ENCODE assay signal across 16 cellular contexts in genomic region chr19:49472936-49473335, GRCh38. TPM values are rescaled to one million over a fixed set of nuclear protein-coding genes. Genes with fewer than 3 reads are reported as not detected.
DNase-seq lines count a peak whose midpoint lies in the region; ATAC-seq and TF ChIP-seq lines count a peak whose summit lies in the region.
"Had no signal": no experiment of that assay in that cellular context is flagged by ENCODE, and none has a peak within 500 bp of the region (broad histone marks: within the 10 kb centered on the region; RNA-seq: fewer than 3 reads in every experiment).

No MANE protein-coding gene starts in this region.

- H3K4me3 ChIP-seq in CD4-positive, alpha-beta memory T cell (ENCODE audit: low read length in 2 of 2) = peak overlapping the region in 1 of 2 donors; percentile 8
- H3K4me3 ChIP-seq in OCI-LY7 (ENCODE audit: low read depth, low read length, poor library complexity, severe bottlenecking) = no peak overlapping the region
- H3K4me3 ChIP-seq: prostate gland had no signal

- CTCF ChIA-PET in CD4-positive, alpha-beta memory T cell (lab: Charles Lee; ENCODE audit: partially characterized antibody) = interaction anchor here (0.6 to 6.0 kb wide), 29 partner anchors 10 to 247 kb away, joined by 3 to 227 read pairs (median 4); partner anchors contain the start of genes ALDH16A1, DKKL1, KASH5 and PIH1D1
- CTCF ChIA-PET in activated CD8-positive, alpha-beta T cell treated with anti-CD3 and anti-CD28 coated beads for 36 hours (lab: Charles Lee) = interaction anchor here (0.9 to 5.3 kb wide), 16 partner anchors 10 to 247 kb away, joined by 3 to 33 read pairs (median 6); partner anchors contain the start of genes ALDH16A1, PIH1D1 and RCN3
- CTCF ChIA-PET in OCI-LY7 (lab: Charles Lee; ENCODE audit: unreplicated experiment) = interaction anchor here (1.2 kb wide), 1 partner anchor 20 kb away, joined by 3 read pairs; the partner anchor contains the start of gene ALDH16A1

- H3K9me3 Mint-ChIP-seq in CD4-positive, alpha-beta memory T cell = peaks cover 0 to 3% (median 0%) of the 10 kb centered on the region in 8 donors
- H3K9me3 Mint-ChIP-seq in activated CD8-positive, alpha-beta T cell treated with anti-CD3 and anti-CD28 coated beads for 36 hours = no peaks in the 10 kb centered on the region
- H3K9me3 Mint-ChIP-seq in natural killer cell = no peaks in the 10 kb centered on the region

- H2AFZ ChIP-seq in OCI-LY7 (ENCODE audit: low read length) = no peak overlapping the region

- peak overlapping the region; percentile 61 to 99 (median 94) for H3K4me3 Mint-ChIP-seq in CD4-positive, alpha-beta memory T cell
- peak overlapping the region; percentile 89 for H3K4me3 Mint-ChIP-seq in activated CD8-positive, alpha-beta T cell treated with anti-CD3 and anti-CD28 coated beads for 36 hours
- H3K4me3 Mint-ChIP-seq in natural killer cell = no peak overlapping the region

- H3K27ac ChIP-seq in CD4-positive, alpha-beta memory T cell (ENCODE audit: low read depth, low read length) = peak overlapping the region; percentile 96
- no peak overlapping the region for H3K27ac ChIP-seq in OCI-LY7 (ENCODE audit: low read depth, low read length, poor library complexity, severe bottlenecking)
- H3K27ac ChIP-seq: 22Rv1, SK-N-MC had no signal

- POLR2A ChIA-PET in CD4-positive, alpha-beta memory T cell (lab: Charles Lee; ENCODE audit: partially characterized antibody) = interaction anchor here (0.6 to 6.2 kb wide), 18 partner anchors 12 to 205 kb away, joined by 3 to 222 read pairs (median 6); partner anchors contain the start of genes ALDH16A1, BCL2L12, IRF3 and NOSIP
- POLR2A ChIA-PET in activated CD8-positive, alpha-beta T cell treated with anti-CD3 and anti-CD28 coated beads for 36 hours (lab: Charles Lee) = interaction anchor here (0.7 to 6.3 kb wide), 10 partner anchors 12 to 84 kb away, joined by 3 to 63 read pairs (median 5); partner anchors contain the start of genes ALDH16A1, PIH1D1 and RPL13A
- POLR2A ChIA-PET in OCI-LY7 (lab: Charles Lee) = interaction anchor here (0.7 to 1.4 kb wide), 2 partner anchors 16 to 102 kb away, joined by 3 to 4 read pairs; no protein-coding TSS in a partner anchor

- H3K79me2 ChIP-seq in OCI-LY7 (ENCODE audit: insufficient read depth, low read depth, low read length) = no peaks in the 10 kb centered on the region

- intact Hi-C loops in CD4-positive, alpha-beta memory T cell (cut with micrococcal nuclease) = no loop called here
- intact Hi-C loops in activated CD8-positive, alpha-beta T cell treated with anti-CD3 and anti-CD28 coated beads for 36 hours (cut with micrococcal nuclease) = no loop called here
- intact Hi-C loops in natural killer cell (cut with micrococcal nuclease) = no loop called here
- intact Hi-C loops in OCI-LY7 (cut with micrococcal nuclease; ENCODE audit: unreplicated experiment) = no loop called here

- peaks cover 20 to 26% of the 10 kb centered on the region in 2 donors for H3K36me3 Mint-ChIP-seq in CD4-positive, alpha-beta memory T cell
- peaks cover 17% of the 10 kb centered on the region for H3K36me3 Mint-ChIP-seq in activated CD8-positive, alpha-beta T cell treated with anti-CD3 and anti-CD28 coated beads for 36 hours (ENCODE audit: low read depth)
- H3K36me3 Mint-ChIP-seq in natural killer cell = no peaks in the 10 kb centered on the region

- ATAC-seq in activated CD8-positive, alpha-beta T cell treated with anti-CD3 and anti-CD28 coated beads for 36 hours = no peak
- no peak for ATAC-seq in natural killer cell

- H3K4me2 ChIP-seq in OCI-LY7 (ENCODE audit: low read length) = no peak overlapping the region

- H3K27me3 ChIP-seq in CD4-positive, alpha-beta memory T cell (ENCODE audit: insufficient read depth, low read length) = no peaks in the 10 kb centered on the region

- peak overlapping the region; percentile 91 to 99 (median 97) for H3K27ac Mint-ChIP-seq in CD4-positive, alpha-beta memory T cell
- H3K27ac Mint-ChIP-seq in activated CD8-positive, alpha-beta T cell treated with anti-CD3 and anti-CD28 coated beads for 36 hours = peak overlapping the region; percentile 92
- H3K27ac Mint-ChIP-seq in natural killer cell = peak overlapping the region; percentile 88 to 94

- no TSS peak for BruUV-seq in OCI-LY7 (replicated peaks; lab: Mats Ljungman, UMichigan)

- no peaks in the 10 kb centered on the region for H4K20me1 ChIP-seq in OCI-LY7 (ENCODE audit: insufficient read depth, low read length)

- TF ChIP-seq CTCF in activated CD8-positive, alpha-beta T cell treated with anti-CD3 and anti-CD28 coated beads for 36 hours (IDR thresholded peaks at IDR 0.05) = no peak
- TF ChIP-seq CTCF in natural killer cell (IDR thresholded peaks at IDR 0.05) (no peak), OCI-LY7 (conservative IDR thresholded peaks at IDR 0.05; ENCODE audit: low read length) (no peak)

- H3K4me1 ChIP-seq in CD4-positive, alpha-beta memory T cell (ENCODE audit: insufficient read depth, low read length) = peaks cover 71% of the 10 kb centered on the region
- peaks cover 49% of the 10 kb centered on the region for H3K4me1 ChIP-seq in OCI-LY7 (ENCODE audit: insufficient read depth, low read length, poor library complexity, severe bottlenecking)
- H3K4me1 ChIP-seq: prostate gland had no signal

- no peaks in the 10 kb centered on the region for H3K27me3 Mint-ChIP-seq in CD4-positive, alpha-beta memory T cell
- H3K27me3 Mint-ChIP-seq in activated CD8-positive, alpha-beta T cell treated with anti-CD3 and anti-CD28 coated beads for 36 hours = no peaks in the 10 kb centered on the region
- H3K27me3 Mint-ChIP-seq in natural killer cell (ENCODE audit: low read depth in 2 of 2) = no peaks in the 10 kb centered on the region

- H3K4me1 Mint-ChIP-seq in CD4-positive, alpha-beta memory T cell = peaks cover 31 to 73% (median 51%) of the 10 kb centered on the region in 4 donors
- H3K4me1 Mint-ChIP-seq in activated CD8-positive, alpha-beta T cell treated with anti-CD3 and anti-CD28 coated beads for 36 hours (ENCODE audit: low read depth) = peaks cover 50% of the 10 kb centered on the region
- H3K4me1 Mint-ChIP-seq in natural killer cell = peaks cover 37 to 63% of the 10 kb centered on the region in 2 donors

- peak; percentile 16 for DNase-seq in DMS53 (lab: John Stamatoyannopoulos, UW)
- DNase-seq in DMS53 treated with DMSO at 0.1 percent for 48 hours (lab: John Stamatoyannopoulos, UW; ENCODE audit: unreplicated experiment) = no peak
- no peak for DNase-seq in CD4-positive, alpha-beta memory T cell
- peak; percentile 48 for DNase-seq in activated CD8-positive, alpha-beta T cell treated with anti-CD3 and anti-CD28 coated beads for 36 hours
- no peak for DNase-seq in natural killer cell
- no peak for DNase-seq in activated CD4-positive, CD25-positive, alpha-beta regulatory T cell (lab: John Stamatoyannopoulos, UW)
- DNase-seq in NCI-H1930 (lab: John Stamatoyannopoulos, UW) = no peak
- no peak for DNase-seq in OCI-LY7 (ENCODE audit: low spot score)
- DNase-seq: DMS153; mesenchymal stem cell; NCI-H1694 treated with DMSO at 0.1 percent for 48 hours; NCI-H748 treated with DMSO at 0.1 percent for 48 hours; stimulated activated CD4-positive, alpha-beta T cell treated with anti-CD3 and anti-CD28 coated beads, Interleukin-4, amount 100 ng/mL, for 4 hours had no signal

- peaks cover 16% of the 10 kb centered on the region for H3K36me3 ChIP-seq in CD4-positive, alpha-beta memory T cell (ENCODE audit: insufficient read depth, low read length)
- H3K36me3 ChIP-seq in OCI-LY7 (ENCODE audit: insufficient read depth, low read length) = peaks cover 29% of the 10 kb centered on the region; the same call in 1 of the 2 replicates
- H3K36me3 ChIP-seq: prostate gland had no signal

- no peaks in the 10 kb centered on the region for H3K9me3 ChIP-seq in CD4-positive, alpha-beta memory T cell (ENCODE audit: control insufficient read depth in 1 of 2, low read length in 2 of 2)
- H3K9me3 ChIP-seq in OCI-LY7 (ENCODE audit: low read length) = no peaks in the 10 kb centered on the region
- H3K9me3 ChIP-seq: prostate gland had no signal

- H3K9me2 ChIP-seq in OCI-LY7 (ENCODE audit: insufficient read depth, low read length) = no peaks in the 10 kb centered on the region

RNA-seq across cellular contexts. Expression of gene FLT3LG, which starts 1.1 kb away (rescaled TPM):
- 100 to 1,000 TPM; 114 to 115 TPM for total RNA-seq in CD4-positive, alpha-beta memory T cell
- 100 to 1,000 TPM; 145 to 252 TPM for polyA plus RNA-seq in CD4-positive, alpha-beta memory T cell
- 10 to 100 TPM; 57.7 to 61.2 TPM for total RNA-seq in activated CD8-positive, alpha-beta T cell treated with anti-CD3 and anti-CD28 coated beads for 36 hours
- total RNA-seq in natural killer cell (10 to 100 TPM; 44.7 to 65.7 (median 64.8) TPM), OCI-LY7 (2022) (8.4 and 11.7 TPM in 2 replicates)
- 8.2 and 10.1 TPM in 2 replicates for total RNA-seq in OCI-LY7 (2014; rRNA removed; shearing (Covaris generic))

RNA-seq across cellular contexts. Expression of gene RPL13A, which starts 14.5 kb away (rescaled TPM):
- 1,000 to 10,000 TPM; 5,517 to 5,661 TPM for total RNA-seq in CD4-positive, alpha-beta memory T cell
- polyA plus RNA-seq in CD4-positive, alpha-beta memory T cell = 1,000 to 10,000 TPM; 1,827 to 3,046 TPM
- 1,000 to 10,000 TPM; 4,285 to 4,329 TPM for total RNA-seq in activated CD8-positive, alpha-beta T cell treated with anti-CD3 and anti-CD28 coated beads for 36 hours
- total RNA-seq in natural killer cell (1,000 to 10,000 TPM; 1,881 to 2,284 (median 2,283) TPM), OCI-LY7 (2022) (2,999 and 3,606 TPM in 2 replicates)
- 6,720 and 8,461 TPM in 2 replicates for total RNA-seq in OCI-LY7 (2014; rRNA removed; shearing (Covaris generic))

RNA-seq across cellular contexts. Expression of gene ALDH16A1, which starts 19.9 kb away (rescaled TPM):
- 10 to 100 TPM; 31.6 to 32.6 TPM for total RNA-seq in CD4-positive, alpha-beta memory T cell
- polyA plus RNA-seq in CD4-positive, alpha-beta memory T cell = 10 to 100 TPM; 28.4 to 40.1 TPM
- 10 to 100 TPM; 24.6 to 24.8 TPM for total RNA-seq in activated CD8-positive, alpha-beta T cell treated with anti-CD3 and anti-CD28 coated beads for 36 hours
- total RNA-seq in natural killer cell = 10 to 100 TPM; 39.9 to 43.2 (median 41.4) TPM
- total RNA-seq in OCI-LY7 (2014; rRNA removed; shearing (Covaris generic)) = 39.5 and 55.4 TPM in 2 replicates
- total RNA-seq in OCI-LY7 (2022) = 26.0 and 30.6 TPM in 2 replicates

RNA-seq across cellular contexts. Expression of gene PIH1D1, which starts 21.3 kb away (rescaled TPM):
- 100 to 1,000 TPM; 178 to 186 TPM for total RNA-seq in CD4-positive, alpha-beta memory T cell
- polyA plus RNA-seq in CD4-positive, alpha-beta memory T cell = 100 to 1,000 TPM in 1 of 2 donors, 10 to 100 TPM in 1; 87.2 to 124 TPM
- total RNA-seq in activated CD8-positive, alpha-beta T cell treated with anti-CD3 and anti-CD28 coated beads for 36 hours = 100 to 1,000 TPM; 124 to 126 TPM
- total RNA-seq in natural killer cell (100 to 1,000 TPM; 112 to 149 (median 138) TPM), OCI-LY7 (2022) (93.2 and 95.5 TPM in 2 replicates)
- total RNA-seq in OCI-LY7 (2014; rRNA removed; shearing (Covaris generic)) = 114 and 117 TPM in 2 replicates

RNA-seq across cellular contexts. Expression of gene RPS11, which starts 23.3 kb away (rescaled TPM):
- total RNA-seq in CD4-positive, alpha-beta memory T cell = 1,000 to 10,000 TPM; 3,135 to 3,272 TPM
- polyA plus RNA-seq in CD4-positive, alpha-beta memory T cell = 1,000 to 10,000 TPM; 1,691 to 2,012 TPM
- 1,000 to 10,000 TPM; 3,251 to 3,427 TPM for total RNA-seq in activated CD8-positive, alpha-beta T cell treated with anti-CD3 and anti-CD28 coated beads for 36 hours
- total RNA-seq in natural killer cell (1,000 to 10,000 TPM; 1,427 to 1,714 (median 1,549) TPM), OCI-LY7 (2022) (2,366 and 2,673 TPM in 2 replicates)
- total RNA-seq in OCI-LY7 (2014; rRNA removed; shearing (Covaris generic)) = 6,180 and 6,539 TPM in 2 replicates

Comparison
In these comparisons a context has a peak if more than half of its experiments do, and no peak if none do; other contexts are left out.
1. DNase-seq: peak in DMS53 (single experiment) and activated CD8-positive, alpha-beta T cell treated with anti-CD3 and anti-CD28 coated beads for 36 hours (single experiment); none in DMS53 treated with DMSO at 0.1 percent for 48 hours (single experiment), CD4-positive, alpha-beta memory T cell (0 of 5), natural killer cell (single experiment), activated CD4-positive, CD25-positive, alpha-beta regulatory T cell (0 of 4), NCI-H1930 (0 of 2) and OCI-LY7 (single experiment).
2. Peak in every context shown above with its lines, with median percentiles within 50 percentile points of each other: H3K27ac Mint-ChIP-seq.